1 cellular context compared by ENCODE assay signal in the genomic region with DNA sequence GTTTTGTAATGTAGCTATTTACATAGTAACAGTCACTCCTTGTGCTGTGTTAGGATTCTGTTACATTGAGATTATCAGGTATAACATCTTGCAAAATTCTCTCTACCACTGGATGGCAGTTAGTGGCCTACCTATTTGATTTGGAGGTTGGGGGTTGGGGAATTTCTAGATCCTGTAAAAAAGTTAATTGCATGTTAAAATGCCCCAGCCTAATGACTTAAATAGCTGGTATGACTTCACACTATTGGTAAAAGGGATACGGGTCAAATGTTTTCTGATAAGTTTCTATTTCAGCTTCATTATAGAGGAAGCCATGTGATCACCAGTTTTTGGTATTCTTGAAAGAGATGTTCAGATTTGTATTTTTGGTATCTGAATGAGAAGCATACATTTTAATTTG.
TF ChIP-seq lines count a peak whose summit lies in the region.

No MANE protein-coding gene starts in this region.

TF ChIP-seq in HCT116, 20 proteins besides CTCF, POLR2A, EP300 and RAD21 (continued from another document):
- TF ChIP-seq SRF (IDR thresholded peaks at IDR 0.05; ENCODE audit: low read depth): no peak
- no peak for TF ChIP-seq ZBTB33 (IDR thresholded peaks at IDR 0.05; ENCODE audit: extremely low read depth, insufficient replicate concordance, low read length)
- no peak for TF ChIP-seq POLR2AphosphoS5 (IDR thresholded peaks at IDR 0.05; ENCODE audit: low read depth, low read length)
- TF ChIP-seq ZFX (IDR thresholded peaks at IDR 0.05): no peak
- no peak for TF ChIP-seq SP1 (IDR thresholded peaks at IDR 0.05; ENCODE audit: low read depth)
- no peak for TF ChIP-seq EGR1 (IDR thresholded peaks at IDR 0.05; ENCODE audit: low read depth)
- no peak for TF ChIP-seq ELF1 (IDR thresholded peaks at IDR 0.05; ENCODE audit: borderline replicate concordance, low read depth)
- TF ChIP-seq YY1 (IDR thresholded peaks at IDR 0.05; ENCODE audit: extremely low read depth, insufficient replicate concordance, low read depth, low read length): no peak
- TF ChIP-seq SIN3A (IDR thresholded peaks at IDR 0.05; ENCODE audit: low read depth): no peak
- no peak for TF ChIP-seq JUND (IDR thresholded peaks at IDR 0.05)
- TF ChIP-seq, protein P1, sequence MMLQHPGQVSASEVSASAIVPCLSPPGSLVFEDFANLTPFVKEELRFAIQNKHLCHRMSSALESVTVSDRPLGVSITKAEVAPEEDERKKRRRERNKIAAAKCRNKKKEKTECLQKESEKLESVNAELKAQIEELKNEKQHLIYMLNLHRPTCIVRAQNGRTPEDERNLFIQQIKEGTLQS (IDR thresholded peaks at IDR 0.05): no peak
- TF ChIP-seq TCF7L2 (IDR thresholded peaks at IDR 0.05; ENCODE audit: borderline replicate concordance, extremely low read depth, insufficient read depth, insufficient read length): no peak
- TF ChIP-seq CBX3 (IDR thresholded peaks at IDR 0.05; ENCODE audit: low read depth): no peak
